Comparison of ENCODE assay signal across 10 cellular contexts in genomic region chr11:67290801-67291200, GRCh38. TPM values are rescaled to one million over a fixed set of nuclear protein-coding genes. Genes with fewer than 3 reads are reported as not detected.
DNase-seq lines count a peak whose midpoint lies in the region; ATAC-seq and TF ChIP-seq lines count a peak whose summit lies in the region.
"Had no signal": no experiment of that assay in that cellular context is flagged by ENCODE, and none has a peak within 500 bp of the region (broad histone marks: within the 10 kb centered on the region; RNA-seq: fewer than 3 reads in every experiment).

No MANE protein-coding gene starts in this region.

- intact Hi-C loops in CD4-positive, alpha-beta T cell (cut with DNase I, micrococcal nuclease), result loop anchor here in 1 of 2 experiments (10.0 kb wide), 1 partner anchor 46 kb away; no protein-coding TSS in a partner anchor
- intact Hi-C loops in esophagus squamous epithelium (cut with DNase I), result no loop called here

- H3K27me3 Mint-ChIP-seq in CD4-positive, alpha-beta T cell, result no peaks in the 10 kb centered on the region

- peak overlapping the region; percentile 87 for H3K27ac Mint-ChIP-seq in CD4-positive, alpha-beta T cell

- H3K4me3 ChIP-seq in Peyer's patch, result peak overlapping the region in 1 of 4 donors; percentile 91
- H3K4me3 ChIP-seq in esophagus squamous epithelium, result peak overlapping the region in 3 of 4 donors; percentile 73 to 80 (median 73)
- H3K4me3 ChIP-seq in neutrophil (ENCODE audit: low read depth in 1 of 2, low read length in 1 of 2), result peak overlapping the region; percentile 77 to 87

- H3K9me3 ChIP-seq in CD4-positive, alpha-beta T cell (ENCODE audit: control insufficient read depth, low read length), result peaks cover 5% of the 10 kb centered on the region
- H3K9me3 ChIP-seq in Peyer's patch, result peaks cover 0 to 8% (median 3%) of the 10 kb centered on the region in 4 donors
- H3K9me3 ChIP-seq in esophagus squamous epithelium, result peaks cover 0 to 9% (median 6%) of the 10 kb centered on the region in 3 donors
- H3K9me3 ChIP-seq in neutrophil, result no peaks in the 10 kb centered on the region

- POLR2A ChIA-PET in CD4-positive, alpha-beta T cell (lab: Charles Lee), result interaction anchor here (0.6 to 5.5 kb wide), 6 partner anchors 10 to 62 kb away, joined by 3 to 188 read pairs (median 4); partner anchors contain the start of gene GRK2

- H3K27me3 ChIP-seq in CD4-positive, alpha-beta T cell (ENCODE audit: control insufficient read depth, insufficient read depth, low read length), result no peaks in the 10 kb centered on the region
- H3K27me3 ChIP-seq in Peyer's patch (no peaks in the 10 kb centered on the region), esophagus squamous epithelium (no peaks in the 10 kb centered on the region), neutrophil (no peaks in the 10 kb centered on the region)

- H3K4me3 Mint-ChIP-seq in CD4-positive, alpha-beta T cell, result peak overlapping the region; percentile 92

- H3K9me3 Mint-ChIP-seq in CD4-positive, alpha-beta T cell, result no peaks in the 10 kb centered on the region

- peaks cover 0 to 33% (median 0%) of the 10 kb centered on the region in 3 donors for H3K36me3 ChIP-seq in Peyer's patch
- H3K36me3 ChIP-seq in esophagus squamous epithelium, result peaks cover 13 to 64% (median 21%) of the 10 kb centered on the region in 3 donors
- H3K36me3 ChIP-seq in neutrophil, result peaks cover 76% of the 10 kb centered on the region

- DNase-seq in CD4-positive, alpha-beta T cell, result no peak
- DNase-seq in Peyer's patch, result no peak
- no peak for DNase-seq in esophagus squamous epithelium (lab: John Stamatoyannopoulos, UW)
- no peak for DNase-seq in C1 segment of cervical spinal cord (lab: John Stamatoyannopoulos, UW)
- DNase-seq in AG08396 (ENCODE audit: low spot score), result no peak
- no peak for DNase-seq in DMS153 treated with DMSO at 0.1 percent for 48 hours (lab: John Stamatoyannopoulos, UW; ENCODE audit: unreplicated experiment)

- CTCF ChIA-PET in CD4-positive, alpha-beta T cell (lab: Charles Lee), result interaction anchor here (0.6 kb wide), 1 partner anchor 18 kb away, joined by 4 read pairs; no protein-coding TSS in a partner anchor

- no peak for TF ChIP-seq CTCF in CD4-positive, alpha-beta T cell (IDR thresholded peaks at IDR 0.05)
- TF ChIP-seq CTCF in Peyer's patch (IDR thresholded peaks at IDR 0.05) (no peak), esophagus squamous epithelium (IDR thresholded peaks at IDR 0.05) (no peak), neutrophil (IDR thresholded peaks at IDR 0.05) (no peak)

- H3K4me1 ChIP-seq in Peyer's patch (peaks cover 4 to 42% (median 33%) of the 10 kb centered on the region in 4 donors), esophagus squamous epithelium (peaks cover 47 to 78% (median 62%) of the 10 kb centered on the region in 3 donors), neutrophil (ENCODE audit: control insufficient read depth in 1 of 2, insufficient read depth in 1 of 2, low read depth in 1 of 2, low read length in 1 of 2) (peaks cover 76 to 84% of the 10 kb centered on the region in 2 experiments)

- WGBS in esophagus squamous epithelium, 2 donors, result 60 to 71% methylated on average over 1 of the region's 7 CpGs

- no peak for TF ChIP-seq POLR2A in Peyer's patch (IDR thresholded peaks at IDR 0.05)
- TF ChIP-seq POLR2A in esophagus squamous epithelium (IDR thresholded peaks at IDR 0.05), result no peak

- peak overlapping the region; percentile 53 for H3K27ac ChIP-seq in CD4-positive, alpha-beta T cell (ENCODE audit: low read depth, low read length)
- H3K27ac ChIP-seq in Peyer's patch (peak overlapping the region in 3 of 4 donors; percentile 31 to 95 (median 94)), esophagus squamous epithelium (peak overlapping the region; percentile 88 to 98 (median 94)), neutrophil (peak overlapping the region; percentile 99)
- H3K27ac ChIP-seq: KMS-11 had no signal

- peaks cover 57% of the 10 kb centered on the region for H3K4me1 Mint-ChIP-seq in CD4-positive, alpha-beta T cell (ENCODE audit: low read depth)

- ATAC-seq in CD4-positive, alpha-beta T cell (ENCODE audit: poor library complexity), result no peak
- ATAC-seq in GM21390 (IDR thresholded peaks at IDR 0.05; ENCODE audit: unreplicated experiment), result no peak
- ATAC-seq: left colon had no signal

- peaks cover 85% of the 10 kb centered on the region for H3K36me3 Mint-ChIP-seq in CD4-positive, alpha-beta T cell (ENCODE audit: low read depth)

RNA-seq across cellular contexts. Expression of gene ANKRD13D, which starts 1.7 kb away (rescaled TPM):
- total RNA-seq in CD4-positive, alpha-beta T cell, result 100 to 1,000 TPM; 160 to 161 TPM
- 10 to 100 TPM; 25.4 to 97.4 (median 41.5) TPM for total RNA-seq in Peyer's patch
- 10 to 100 TPM; 27.4 to 50.6 (median 41.6) TPM for total RNA-seq in esophagus squamous epithelium

RNA-seq across cellular contexts. Expression of gene SSH3, which starts 12.5 kb away (rescaled TPM):
- 1 to 10 TPM; 8.5 to 8.8 TPM for total RNA-seq in CD4-positive, alpha-beta T cell
- total RNA-seq in Peyer's patch (100 to 1,000 TPM in 2 of 4 donors, 10 to 100 TPM in 2; 55.9 to 128 (median 99.9) TPM), esophagus squamous epithelium (10 to 100 TPM; 51.4 to 78.4 (median 64.8) TPM)

RNA-seq across cellular contexts. Expression of gene GRK2, which starts 24.5 kb away (rescaled TPM):
- 100 to 1,000 TPM; 309 to 325 TPM for total RNA-seq in CD4-positive, alpha-beta T cell
- total RNA-seq in Peyer's patch (100 to 1,000 TPM; 103 to 276 (median 163) TPM), esophagus squamous epithelium (10 to 100 TPM; 54.1 to 93.2 (median 68.5) TPM)

Comparison
In these comparisons a context has a peak if more than half of its experiments do, and no peak if none do; other contexts are left out.
1. RNA of gene SSH3, which starts 12.5 kb away (total RNA-seq): 55.9 to 128 TPM in Peyer's patch and 51.4 to 78.4 TPM in esophagus squamous epithelium; 8.5 to 8.8 TPM in CD4-positive, alpha-beta T cell; every median in the first group is over 4 times any median in the second.
2. Peak in every context shown above with its lines, with median percentiles within 50 percentile points of each other: H3K27ac ChIP-seq.